In genomic region chr1:156434976-156435550, GRCh38 we compare ENCODE assay signal across 11 cellular contexts.
DNase-seq lines count a peak whose midpoint lies in the region; ATAC-seq and TF ChIP-seq lines count a peak whose summit lies in the region.
"Had no signal": no experiment of that assay in that cellular context is flagged by ENCODE, and none has a peak within 500 bp of the region (broad histone marks: within the 10 kb centered on the region; RNA-seq: fewer than 3 reads in every experiment).

No MANE protein-coding gene starts in this region.

- TF ChIP-seq RAD21 in SK-N-SH (IDR thresholded peaks at IDR 0.05; ENCODE audit: low read length) = no peak

- peaks cover 43% of the 10 kb centered on the region for H3K4me1 Mint-ChIP-seq in activated naive CD4-positive, alpha-beta T cell treated with anti-CD3 and anti-CD28 coated beads for 36 hours (ENCODE audit: low read depth)
- peaks cover 11% of the 10 kb centered on the region for H3K4me1 Mint-ChIP-seq in mesothelial cell of epicardium

- no peak overlapping the region for H3K27ac Mint-ChIP-seq in activated naive CD4-positive, alpha-beta T cell treated with anti-CD3 and anti-CD28 coated beads for 36 hours
- H3K27ac Mint-ChIP-seq in mesothelial cell of epicardium = no peak overlapping the region

- H3K36me3 Mint-ChIP-seq in activated naive CD4-positive, alpha-beta T cell treated with anti-CD3 and anti-CD28 coated beads for 36 hours (ENCODE audit: low read depth) = no peaks in the 10 kb centered on the region
- no peaks in the 10 kb centered on the region for H3K36me3 Mint-ChIP-seq in mesothelial cell of epicardium

- no peaks in the 10 kb centered on the region for H3K9me2 ChIP-seq in SK-N-SH

- in situ Hi-C loops in astrocyte of the cerebellum (cut with HindIII; ENCODE audit: low sequenced_read_pairs) = loop anchor here (5.0 kb wide), 1 partner anchor 63 kb away; no protein-coding TSS in a partner anchor

- no peaks in the 10 kb centered on the region for H4K20me1 ChIP-seq in SK-N-SH (ENCODE audit: insufficient read depth)

- POLR2A ChIA-PET in SK-N-SH (lab: Yijun Ruan, JAX) = no interaction called here

- no peak for ATAC-seq in esophagus mucosa

- H3K36me3 ChIP-seq in testis (ENCODE audit: low read depth, missing control alignments) = no peaks in the 10 kb centered on the region
- H3K36me3 ChIP-seq in SK-N-SH (replicated peaks in 1 of 2; ENCODE audit: control insufficient read depth in 1 of 2, insufficient read depth in 2 of 2, low read length in 1 of 2) = no peaks in the 10 kb centered on the region

- no peak for TF ChIP-seq POLR2A in testis (IDR thresholded peaks at IDR 0.05)

- no peak for TF ChIP-seq EP300 in SK-N-SH (IDR thresholded peaks at IDR 0.05; ENCODE audit: borderline replicate concordance in 1 of 2, low read depth in 1 of 2, low read length in 1 of 2)

- peaks cover 4% of the 10 kb centered on the region for H3K4me1 ChIP-seq in testis
- H3K4me1 ChIP-seq in SK-N-SH (ENCODE audit: control insufficient read depth in 1 of 2, insufficient read depth in 2 of 2, low read depth in 1 of 2, low read length in 1 of 2) = no peaks in the 10 kb centered on the region; a peak in 1 of 4 replicates

- H3K27ac ChIP-seq in testis (no peak overlapping the region), SK-N-SH (ENCODE audit: low read depth in 2 of 2, low read length in 1 of 2) (no peak overlapping the region)
- H3K27ac ChIP-seq: epithelial cell of prostate had no signal

- H3K27me3 Mint-ChIP-seq in activated naive CD4-positive, alpha-beta T cell treated with anti-CD3 and anti-CD28 coated beads for 36 hours (ENCODE audit: low read depth) = peaks cover 78% of the 10 kb centered on the region
- peaks cover 98% of the 10 kb centered on the region for H3K27me3 Mint-ChIP-seq in mesothelial cell of epicardium (ENCODE audit: low read depth)

- DNase-seq in activated naive CD4-positive, alpha-beta T cell treated with anti-CD3 and anti-CD28 coated beads for 36 hours = no peak
- DNase-seq in activated naive CD4-positive, alpha-beta T cell (lab: John Stamatoyannopoulos, UW) = no peak
- DNase-seq in astrocyte of the cerebellum (ENCODE audit: low read depth) (no peak), mesothelial cell of epicardium (ENCODE audit: low spot score in 2 of 2, unreplicated experiment in 2 of 2) (no peak), testis (no peak), HT-29 (ENCODE audit: low spot score) (no peak), SK-N-SH (no peak)
- DNase-seq: activated effector memory CD4-positive, alpha-beta T cell treated with anti-CD3 and anti-CD28 coated beads, Interleukin-2, amount 50 U/mL, for 16 hours; NCI-H446 treated with DMSO at 0.1 percent for 48 hours had no signal

- H3F3A ChIP-seq in SK-N-SH (replicated peaks; ENCODE audit: insufficient read depth) = no peaks in the 10 kb centered on the region

- H3K4me3 ChIP-seq in astrocyte of the cerebellum (ENCODE audit: low read depth, low read length) = peak overlapping the region; percentile 26
- peak overlapping the region; percentile 32 to 36 for H3K4me3 ChIP-seq in testis
- no peak overlapping the region for H3K4me3 ChIP-seq in SK-N-SH (ENCODE audit: low read depth in 2 of 2, low read length in 1 of 2)

- no peaks in the 10 kb centered on the region for H3K9me3 ChIP-seq in testis
- no peaks in the 10 kb centered on the region for H3K9me3 ChIP-seq in SK-N-SH

- no peaks in the 10 kb centered on the region for H3K79me2 ChIP-seq in SK-N-SH (ENCODE audit: insufficient read depth)

- TF ChIP-seq CTCF in astrocyte of the cerebellum (IDR thresholded peaks at IDR 0.05; ENCODE audit: low read depth, low read length, missing control alignments) = no peak
- no peak for TF ChIP-seq CTCF in mesothelial cell of epicardium (IDR thresholded peaks at IDR 0.05; ENCODE audit: unreplicated experiment)
- no peak for TF ChIP-seq CTCF in testis (IDR thresholded peaks at IDR 0.05)
- TF ChIP-seq CTCF in SK-N-SH (IDR thresholded peaks at IDR 0.05) = no peak

- no peaks in the 10 kb centered on the region for H3K27me3 ChIP-seq in testis
- peaks cover 68% of the 10 kb centered on the region for H3K27me3 ChIP-seq in SK-N-SH (ENCODE audit: insufficient read depth)

- H3K9ac ChIP-seq in SK-N-SH = no peak overlapping the region

- no peak overlapping the region for H2AFZ ChIP-seq in SK-N-SH (ENCODE audit: low read depth)

- intact Hi-C loops in activated naive CD4-positive, alpha-beta T cell treated with anti-CD3 and anti-CD28 coated beads for 36 hours (cut with micrococcal nuclease) = loop anchor here (1.0 kb wide), 1 partner anchor 9 kb away; no protein-coding TSS in a partner anchor
- intact Hi-C loops in testis (cut with DNase I; ENCODE audit: low total_unique reads) = no loop called here

- H3K4me2 ChIP-seq in SK-N-SH = no peak overlapping the region

- no peaks in the 10 kb centered on the region for H3K9me3 Mint-ChIP-seq in activated naive CD4-positive, alpha-beta T cell treated with anti-CD3 and anti-CD28 coated beads for 36 hours
- no peaks in the 10 kb centered on the region for H3K9me3 Mint-ChIP-seq in mesothelial cell of epicardium

- CTCF ChIA-PET in activated naive CD4-positive, alpha-beta T cell treated with anti-CD3 and anti-CD28 coated beads for 36 hours (lab: Charles Lee) = interaction anchor here (1.1 to 16.7 kb wide), 3 partner anchors 11 to 223 kb away, joined by 3 to 111 read pairs (median 26); no protein-coding TSS in a partner anchor
- CTCF ChIA-PET in SK-N-SH (lab: Yijun Ruan, JAX) = interaction anchor here (7.4 to 29.5 kb wide), 2 partner anchors 11 to 51 kb away, joined by 47 to 412 read pairs; no protein-coding TSS in a partner anchor

- WGBS in testis, 2 donors = 0 to 15% methylated on average over 4 to 21 of the region's 21 CpGs
- WGBS in SK-N-SH (ENCODE audit: low lambda C conversion rate) = 85% methylated on average over 15 of the region's 21 CpGs

- peak overlapping the region; percentile 1 for H3K4me3 Mint-ChIP-seq in activated naive CD4-positive, alpha-beta T cell treated with anti-CD3 and anti-CD28 coated beads for 36 hours
- H3K4me3 Mint-ChIP-seq in mesothelial cell of epicardium = peak overlapping the region; percentile 40

TF ChIP-seq in SK-N-SH, 30 proteins besides CTCF, POLR2A, EP300 and RAD21:
- TF ChIP-seq ELF1 (IDR thresholded peaks at IDR 0.05) = no peak
- TF ChIP-seq MXI1 (IDR thresholded peaks at IDR 0.05; ENCODE audit: low read depth, low read length) = no peak
- no peak for TF ChIP-seq MEF2A (IDR thresholded peaks at IDR 0.05; ENCODE audit: borderline replicate concordance, low read depth)
- no peak for TF ChIP-seq EZH2phosphoT487 (IDR thresholded peaks at IDR 0.05; ENCODE audit: borderline replicate concordance, low read depth)
- no peak for TF ChIP-seq IRF3 (IDR thresholded peaks at IDR 0.05; ENCODE audit: low read depth, low read length)
- no peak for TF ChIP-seq RFX5 (IDR thresholded peaks at IDR 0.05; ENCODE audit: low read length)
- no peak for TF ChIP-seq SMC3 (IDR thresholded peaks at IDR 0.05; ENCODE audit: low read depth, low read length)

Comparison
In these comparisons a context has a peak if more than half of its experiments do, and no peak if none do; other contexts are left out.
1. H3K4me3 ChIP-seq: peak in astrocyte of the cerebellum (single experiment) and testis (2 of 2); none in SK-N-SH (0 of 2).